In genomic region chr13:99741979-99742378, GRCh38 we compare ENCODE assay signal across 13 cellular contexts.
DNase-seq lines count a peak whose midpoint lies in the region; ATAC-seq and TF ChIP-seq lines count a peak whose summit lies in the region.
"Had no signal": no experiment of that assay in that cellular context is flagged by ENCODE, and none has a peak within 500 bp of the region (broad histone marks: within the 10 kb centered on the region; RNA-seq: fewer than 3 reads in every experiment).

No MANE protein-coding gene starts in this region.

- TF ChIP-seq EP300 in neural cell (conservative IDR thresholded peaks at IDR 0.05; ENCODE audit: poor library complexity, severe bottlenecking), result peak; percentile 41

- no peaks in the 10 kb centered on the region for H3K9me3 Mint-ChIP-seq in GM23338
- H3K9me3 Mint-ChIP-seq: CD8-positive, alpha-beta T cell had no signal

- H3K27me3 Mint-ChIP-seq in GM23338 (ENCODE audit: insufficient read depth, low read depth, poor library complexity), result peaks cover 3% of the 10 kb centered on the region

- H3K36me3 Mint-ChIP-seq in GM23338 (ENCODE audit: low read depth), result no peaks in the 10 kb centered on the region
- H3K36me3 Mint-ChIP-seq: CD8-positive, alpha-beta T cell had no signal

- H3K4me1 Mint-ChIP-seq in GM23338, result peaks cover 81% of the 10 kb centered on the region

- H3K9me2 ChIP-seq in GM23338 (ENCODE audit: insufficient read depth) (no peaks in the 10 kb centered on the region), neural cell (ENCODE audit: insufficient read depth, low read length) (no peaks in the 10 kb centered on the region)

- H3K4me1 ChIP-seq in GM23338 (ENCODE audit: insufficient read depth), result peaks cover 64% of the 10 kb centered on the region
- no peaks in the 10 kb centered on the region for H3K4me1 ChIP-seq in lower lobe of right lung

- H3K27ac Mint-ChIP-seq in GM23338, result peak overlapping the region; percentile 55; the same call in 1 of the 2 replicates
- H3K27ac Mint-ChIP-seq: CD8-positive, alpha-beta T cell had no signal

- intact Hi-C loops in lower lobe of right lung (cut with DNase I), result no loop called here

- H3K27ac ChIP-seq in GM23338 (ENCODE audit: low read depth) (peak overlapping the region; percentile 64), caudate nucleus (ENCODE audit: low read depth, low read length) (peak overlapping the region; percentile 21), neural cell (ENCODE audit: low read length) (no peak overlapping the region), lower lobe of right lung (no peak overlapping the region)

- H3K79me2 ChIP-seq in GM23338 (replicated peaks; ENCODE audit: insufficient read depth), result no peaks in the 10 kb centered on the region
- H3K79me2 ChIP-seq in neural cell (replicated peaks; ENCODE audit: insufficient read depth, low read length), result no peaks in the 10 kb centered on the region

- TF ChIP-seq RAD21 in neural cell (conservative IDR thresholded peaks at IDR 0.05), result no peak

- H3K4me2 ChIP-seq in GM23338 (0 out of 2 replicates have a peak overlapping the region, but pooled peaks have one; percentile 15), neural cell (ENCODE audit: low read length) (no peak overlapping the region)

- H3K4me3 ChIP-seq in GM23338 (no peak overlapping the region), neural cell (ENCODE audit: low read length) (no peak overlapping the region), lower lobe of right lung (no peak overlapping the region)

- H3K4me3 Mint-ChIP-seq in GM23338, result no peak overlapping the region
- H3K4me3 Mint-ChIP-seq: CD8-positive, alpha-beta T cell had no signal

- TF ChIP-seq CTCF in GM23338 (conservative IDR thresholded peaks at IDR 0.05; ENCODE audit: low read depth in 2 of 2) (no peak), neural cell (IDR thresholded peaks at IDR 0.05; ENCODE audit: poor library complexity, severe bottlenecking) (no peak), lower lobe of right lung (IDR thresholded peaks at IDR 0.05) (no peak)

- H4K20me1 ChIP-seq in GM23338 (replicated peaks; ENCODE audit: insufficient read depth), result no peaks in the 10 kb centered on the region
- no peaks in the 10 kb centered on the region for H4K20me1 ChIP-seq in neural cell (ENCODE audit: insufficient read depth)

- H3K9me3 ChIP-seq in neural cell (ENCODE audit: low read length), result no peaks in the 10 kb centered on the region
- H3K9me3 ChIP-seq in lower lobe of right lung, result no peaks in the 10 kb centered on the region

- H2AFZ ChIP-seq in GM23338 (no peak overlapping the region), neural cell (ENCODE audit: low read depth, low read length) (no peak overlapping the region)

- ATAC-seq in GM23338 (no peak), lower lobe of right lung (no peak)
- ATAC-seq: CD8-positive, alpha-beta T cell; PC-3 had no signal

- H3K36me3 ChIP-seq in GM23338 (ENCODE audit: insufficient read depth) (no peaks in the 10 kb centered on the region), neural cell (ENCODE audit: insufficient read depth, low read length) (no peaks in the 10 kb centered on the region), lower lobe of right lung (no peaks in the 10 kb centered on the region)

- H3F3A ChIP-seq in GM23338 (replicated peaks; ENCODE audit: low read depth) (peaks cover 8% of the 10 kb centered on the region; the same call in 1 of the 2 replicates), neural cell (ENCODE audit: insufficient read depth, low read length, poor library complexity, severe bottlenecking) (no peaks in the 10 kb centered on the region)

- H3K27me3 ChIP-seq in GM23338 (ENCODE audit: insufficient read depth), result no peaks in the 10 kb centered on the region
- H3K27me3 ChIP-seq in neural cell (ENCODE audit: insufficient read depth, low read depth, low read length), result no peaks in the 10 kb centered on the region
- no peaks in the 10 kb centered on the region for H3K27me3 ChIP-seq in lower lobe of right lung (ENCODE audit: low read depth)

- DNase-seq in GM23338 (ENCODE audit: low spot score) (peak; percentile 43), NCI-H1436 (lab: John Stamatoyannopoulos, UW) (peak; percentile 38), caudate nucleus (lab: John Stamatoyannopoulos, UW) (no peak), C1 segment of cervical spinal cord (lab: John Stamatoyannopoulos, UW) (no peak), GF-D8 (lab: John Stamatoyannopoulos, UW) (no peak), lower lobe of right lung (no peak), NCI-H1694 (lab: John Stamatoyannopoulos, UW) (no peak)
- DNase-seq: ACHN; CD8-positive, alpha-beta T cell; NCI-H1694 treated with DMSO at 0.1 percent for 48 hours; NCI-H524 treated with DMSO at 0.1 percent for 48 hours; PC-3 had no signal

- H3K9ac ChIP-seq in neural cell (ENCODE audit: low read length), result no peak overlapping the region

TF ChIP-seq in GM23338, 12 proteins besides CTCF, POLR2A, EP300 and RAD21:
- TF ChIP-seq ZNF331 (CRISPR knock-in tag; IDR thresholded peaks at IDR 0.05; ENCODE audit: low read depth) (no peak), EZH2phosphoT487 (IDR thresholded peaks at IDR 0.05; ENCODE audit: unreplicated experiment) (no peak), REST (IDR thresholded peaks at IDR 0.05; ENCODE audit: unreplicated experiment) (no peak), CREB1 (CRISPR knock-in tag; IDR thresholded peaks at IDR 0.05; ENCODE audit: low read depth) (no peak), POLR2AphosphoS5 (IDR thresholded peaks at IDR 0.05; ENCODE audit: low read depth) (no peak), ZNF114 (CRISPR knock-in tag; IDR thresholded peaks at IDR 0.05) (no peak), STAT1 (IDR thresholded peaks at IDR 0.05; ENCODE audit: unreplicated experiment) (no peak)

TF ChIP-seq in neural cell, 6 proteins besides CTCF, POLR2A, EP300 and RAD21:
- TF ChIP-seq POLR2AphosphoS5 (IDR thresholded peaks at IDR 0.05), result peak; percentile 44
- no peak for TF ChIP-seq SMC3 (conservative IDR thresholded peaks at IDR 0.05; ENCODE audit: poor library complexity)

Comparison
In these comparisons a context has a peak if more than half of its experiments do, and no peak if none do; other contexts are left out.
1. DNase-seq: peak in GM23338 (single experiment) and NCI-H1436 (single experiment); none in caudate nucleus (0 of 61), C1 segment of cervical spinal cord (0 of 14), GF-D8 (single experiment), lower lobe of right lung (single experiment) and NCI-H1694 (single experiment).
2. H3K27ac ChIP-seq: peak in GM23338 (single experiment) and caudate nucleus (single experiment); none in neural cell (single experiment) and lower lobe of right lung (single experiment).